11 cellular contexts compared by ENCODE assay signal in genomic region chr1:110130113-110130591, GRCh38. TPM values are rescaled to one million over a fixed set of nuclear protein-coding genes. Genes with fewer than 3 reads are reported as not detected.
DNase-seq lines count a peak whose midpoint lies in the region; ATAC-seq and TF ChIP-seq lines count a peak whose summit lies in the region.
"Had no signal": no experiment of that assay in that cellular context is flagged by ENCODE, and none has a peak within 500 bp of the region (broad histone marks: within the 10 kb centered on the region; RNA-seq: fewer than 3 reads in every experiment).

No MANE protein-coding gene starts in this region.

- H3K36me3 ChIP-seq in BJ (ENCODE audit: control insufficient read depth, insufficient read depth, low read length) (no peaks in the 10 kb centered on the region), neuronal stem cell (replicated peaks in 1 of 2; ENCODE audit: control insufficient read depth in 2 of 2, insufficient read depth in 2 of 2, low read length in 2 of 2) (no peaks in the 10 kb centered on the region)
- H3K36me3 ChIP-seq: suprapubic skin had no signal

- H4K8ac ChIP-seq in neuronal stem cell (ENCODE audit: low read depth, low read length) = no peak overlapping the region

- no peak overlapping the region for H3K27ac Mint-ChIP-seq in HFFc6
- no peak overlapping the region for H3K27ac Mint-ChIP-seq in T-helper 2 cell treated with Interferon-gamma antibody and Interleukin-4, amounts not matched to agents 5 μg/mL and 100 μg/mL, for 36 hours
- H3K27ac Mint-ChIP-seq: IgD-negative memory B cell had no signal

- TF ChIP-seq CTCF in BJ (IDR thresholded peaks at IDR 0.05; ENCODE audit: insufficient read depth, low read depth, low read length) (peak; percentile 23; the same call in 1 of the 2 replicates), HFFc6 (IDR thresholded peaks at IDR 0.05) (peak; percentile 17; the same call in 1 of the 2 replicates), fibroblast of villous mesenchyme (IDR thresholded peaks at IDR 0.05; ENCODE audit: insufficient read depth, low read depth, low read length) (peak; percentile 3)

- H3K9ac ChIP-seq in neuronal stem cell (ENCODE audit: low read depth, low read length, poor library complexity) = peak overlapping the region; percentile 75

- H3K4ac ChIP-seq in neuronal stem cell (ENCODE audit: low read length) = peak overlapping the region; percentile 87

- no peak for DNase-seq in BJ (ENCODE audit: low read depth)
- DNase-seq in HFFc6 = no peak
- DNase-seq in fibroblast of villous mesenchyme (ENCODE audit: low read depth) = peak; percentile 40
- DNase-seq in neuronal stem cell (ENCODE audit: low spot score) = no peak
- DNase-seq in T-helper 2 cell treated with Interferon-gamma antibody and Interleukin-4, amounts not matched to agents 5 μg/mL and 100 μg/mL, for 36 hours (ENCODE audit: low spot score) = no peak
- no peak for DNase-seq in OCI-M1 (lab: John Stamatoyannopoulos, UW)

- no peak overlapping the region for H3K27ac ChIP-seq in neuronal stem cell (replicated peaks; ENCODE audit: low read length)
- H3K27ac ChIP-seq: suprapubic skin had no signal

- peak overlapping the region; percentile 66 for H2BK12ac ChIP-seq in neuronal stem cell (ENCODE audit: low read length)

- WGBS in neuronal stem cell (ENCODE audit: extremely low coverage in 2 of 2, insufficient read length in 2 of 2, insufficient replicate concordance in 1 of 2), 2 donors = no CpG with 5 or more reads among the region's 31 CpGs

- no peak overlapping the region for H3K4me3 ChIP-seq in BJ (ENCODE audit: low read depth, low read length)
- H3K4me3 ChIP-seq in fibroblast of villous mesenchyme (ENCODE audit: low read depth, low read length) = no peak overlapping the region
- H3K4me3 ChIP-seq in neuronal stem cell (ENCODE audit: low read length in 2 of 2) = no peak overlapping the region
- H3K4me3 ChIP-seq: suprapubic skin had no signal

- no peaks in the 10 kb centered on the region for H3K79me1 ChIP-seq in neuronal stem cell (ENCODE audit: low read depth, low read length)

- no peaks in the 10 kb centered on the region for H3K36me3 Mint-ChIP-seq in HFFc6 (ENCODE audit: low read depth)
- no peaks in the 10 kb centered on the region for H3K36me3 Mint-ChIP-seq in T-helper 2 cell treated with Interferon-gamma antibody and Interleukin-4, amounts not matched to agents 5 μg/mL and 100 μg/mL, for 36 hours (ENCODE audit: low read depth)
- H3K36me3 Mint-ChIP-seq: IgD-negative memory B cell had no signal

- no peak overlapping the region for H3K23ac ChIP-seq in neuronal stem cell (ENCODE audit: low read depth, low read length, poor library complexity)

- H3K4me3 Mint-ChIP-seq in HFFc6 = no peak overlapping the region
- H3K4me3 Mint-ChIP-seq in T-helper 2 cell treated with Interferon-gamma antibody and Interleukin-4, amounts not matched to agents 5 μg/mL and 100 μg/mL, for 36 hours = no peak overlapping the region

- POLR2A ChIA-PET in BJ (lab: Charles Lee) = no interaction called here

- no peak overlapping the region for H4K91ac ChIP-seq in neuronal stem cell (ENCODE audit: low read depth, low read length, poor library complexity)

- no peak overlapping the region for H2AFZ ChIP-seq in neuronal stem cell (ENCODE audit: low read length)

- peaks cover 0 to 12% of the 10 kb centered on the region in 2 donors for H3K4me1 ChIP-seq in neuronal stem cell (ENCODE audit: control insufficient read depth in 2 of 2, insufficient read depth in 1 of 2, low read depth in 1 of 2, low read length in 2 of 2)

- ATAC-seq in GM21825 (IDR thresholded peaks at IDR 0.05; ENCODE audit: unreplicated experiment) (no peak), HG03280 (IDR thresholded peaks at IDR 0.05; ENCODE audit: unreplicated experiment) (no peak)

- H3K4me1 Mint-ChIP-seq in HFFc6 (ENCODE audit: low read depth) = no peaks in the 10 kb centered on the region
- H3K4me1 Mint-ChIP-seq in T-helper 2 cell treated with Interferon-gamma antibody and Interleukin-4, amounts not matched to agents 5 μg/mL and 100 μg/mL, for 36 hours (ENCODE audit: low read depth) = no peaks in the 10 kb centered on the region
- H3K4me1 Mint-ChIP-seq: IgD-negative memory B cell had no signal

- H2BK15ac ChIP-seq in neuronal stem cell (ENCODE audit: low read length) = peak overlapping the region; percentile 54

- CTCF ChIA-PET in BJ (lab: Yijun Ruan, JAX) = no interaction called here

- H3K4me2 ChIP-seq in neuronal stem cell (ENCODE audit: insufficient read depth, low read length, poor library complexity, severe bottlenecking) = peak overlapping the region; percentile 35

- peaks cover 26% of the 10 kb centered on the region for H3K27me3 Mint-ChIP-seq in HFFc6 (ENCODE audit: insufficient read depth)
- peaks cover 45% of the 10 kb centered on the region for H3K27me3 Mint-ChIP-seq in T-helper 2 cell treated with Interferon-gamma antibody and Interleukin-4, amounts not matched to agents 5 μg/mL and 100 μg/mL, for 36 hours (ENCODE audit: low read depth)

- no peaks in the 10 kb centered on the region for H3K9me3 ChIP-seq in neuronal stem cell (replicated peaks in 1 of 2; ENCODE audit: control insufficient read depth in 2 of 2, insufficient read depth in 1 of 2, low read depth in 1 of 2, low read length in 2 of 2)
- H3K9me3 ChIP-seq: suprapubic skin had no signal

- peaks cover 21% of the 10 kb centered on the region for H3K27me3 ChIP-seq in BJ (ENCODE audit: control insufficient read depth, insufficient read depth, low read length)
- H3K27me3 ChIP-seq in neuronal stem cell (ENCODE audit: control insufficient read depth in 3 of 3, insufficient read depth in 3 of 3, low read depth in 1 of 3, low read length in 3 of 3) = peaks cover 0 to 48% (median 3%) of the 10 kb centered on the region in 3 experiments

- H2AK5ac ChIP-seq in neuronal stem cell (ENCODE audit: low read depth, low read length) = peak overlapping the region; percentile 80

- H3K9me3 Mint-ChIP-seq in HFFc6 = no peaks in the 10 kb centered on the region
- H3K9me3 Mint-ChIP-seq in T-helper 2 cell treated with Interferon-gamma antibody and Interleukin-4, amounts not matched to agents 5 μg/mL and 100 μg/mL, for 36 hours = no peaks in the 10 kb centered on the region

- no peak overlapping the region for H3K14ac ChIP-seq in neuronal stem cell (ENCODE audit: low read length)

- H2BK120ac ChIP-seq in neuronal stem cell (ENCODE audit: low read depth, low read length) = peak overlapping the region; percentile 13

- peak overlapping the region; percentile 86 for H3K18ac ChIP-seq in neuronal stem cell (ENCODE audit: low read length)

- no peak overlapping the region for H2BK5ac ChIP-seq in neuronal stem cell (ENCODE audit: low read length)

RNA-seq across cellular contexts. Expression of gene UBL4B, which starts 17.9 kb away (rescaled TPM):
- 22.9 and 34.8 TPM in 2 replicates for polyA plus RNA-seq in BJ (2011; rRNA removed)
- 16.0 and 21.8 TPM in 2 replicates for polyA minus RNA-seq in BJ (2011; rRNA and poly(A)+ RNA removed)
- total RNA-seq in HFFc6 (2021; fragmentation: NEBNext Ultra II Directional; extraction: Animal tissue kit (Norgen Biotek cat#: 25700)) = 10 to 100 TPM in 1 of 6 experiments, 1 to 10 TPM in 5; 1.5 to 10.9 (median 1.8) TPM
- under 0.01 TPM in 1 of 2 replicates, not detected in the other for total RNA-seq in fibroblast of villous mesenchyme
- polyA plus RNA-seq in neuronal stem cell (2013, experiment 1 of 2) = not detected
- polyA plus RNA-seq in neuronal stem cell (2013, experiment 2 of 2) = not detected
- total RNA-seq: glomerular endothelial cell had no signal
- polyA plus RNA-seq: IgD-negative memory B cell had no signal

RNA-seq across cellular contexts. Expression of gene SLC6A17, which starts 20.1 kb away (rescaled TPM):
- polyA plus RNA-seq in BJ (2011; rRNA removed) = 0.85 and 1.6 TPM in 2 replicates
- 2.0 and 4.8 TPM in 2 replicates for polyA minus RNA-seq in BJ (2011; rRNA and poly(A)+ RNA removed)
- 1 to 10 TPM; 1.7 to 5.3 (median 2.0) TPM for total RNA-seq in HFFc6 (2021; fragmentation: NEBNext Ultra II Directional; extraction: Animal tissue kit (Norgen Biotek cat#: 25700))
- total RNA-seq in fibroblast of villous mesenchyme = under 0.01 TPM in 2 replicates
- 0.11 TPM for polyA plus RNA-seq in neuronal stem cell (2013, experiment 1 of 2)
- 0.07 TPM for polyA plus RNA-seq in neuronal stem cell (2013, experiment 2 of 2)
- polyA plus RNA-seq: IgD-negative memory B cell had no signal

RNA-seq across cellular contexts. Expression of gene ALX3, which starts 59.7 kb away (rescaled TPM):
- polyA plus RNA-seq in BJ (2011; rRNA removed) = 4.3 and 5.7 TPM in 2 replicates
- 8.1 and 8.6 TPM in 2 replicates for polyA minus RNA-seq in BJ (2011; rRNA and poly(A)+ RNA removed)
- 10 to 100 TPM in 1 of 6 experiments, 1 to 10 TPM in 5; 1.0 to 10.0 (median 1.4) TPM for total RNA-seq in HFFc6 (2021; fragmentation: NEBNext Ultra II Directional; extraction: Animal tissue kit (Norgen Biotek cat#: 25700))
- total RNA-seq in fibroblast of villous mesenchyme = not detected in 2 replicates
- 0.53 TPM for polyA plus RNA-seq in neuronal stem cell (2013, experiment 1 of 2)
- 0.36 TPM for polyA plus RNA-seq in neuronal stem cell (2013, experiment 2 of 2)
- total RNA-seq: glomerular endothelial cell had no signal
- polyA plus RNA-seq: IgD-negative memory B cell had no signal
